In the genomic region with DNA sequence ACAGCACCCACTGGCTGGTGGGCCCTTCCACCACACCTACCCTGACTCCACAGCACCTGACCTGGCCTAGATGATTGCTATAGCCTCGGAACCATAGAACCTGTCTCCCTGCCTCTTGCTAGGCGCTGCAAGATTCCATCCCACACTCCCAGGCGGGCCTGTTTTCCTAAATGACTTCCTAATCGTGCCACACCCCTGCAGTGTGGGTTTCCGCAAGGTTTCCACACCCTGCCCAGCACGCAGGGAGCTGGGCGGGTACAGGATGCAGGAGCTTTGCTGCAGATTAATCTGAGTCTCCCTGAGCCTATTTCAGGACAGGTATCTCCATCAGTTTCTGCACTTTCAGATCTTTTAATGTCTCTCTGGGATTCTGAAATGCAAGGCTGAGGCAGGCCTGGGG, we compare ENCODE assay signal across 23 cellular contexts.
A peak's percentile ranks its signal among the peaks of the same experiment; 100 is the strongest.
DNase-seq lines count a peak whose midpoint lies in the region; ATAC-seq, FAIRE-seq and TF ChIP-seq lines count a peak whose summit lies in the region.
"Had no signal": no experiment of that assay in that cellular context is flagged by ENCODE, and none has a peak within 500 bp of the region (broad histone marks: within the 10 kb centered on the region; RNA-seq: fewer than 3 reads in every experiment).

No MANE protein-coding gene starts in this region.

- POLR2A ChIA-PET in naive thymus-derived CD4-positive, alpha-beta T cell (lab: Charles Lee): no interaction called here

- H4K20me1 ChIP-seq in keratinocyte (ENCODE audit: control insufficient read depth, extremely low read depth, insufficient read depth, low read length): no peaks in the 10 kb centered on the region
- no peaks in the 10 kb centered on the region for H4K20me1 ChIP-seq in GM23248 (ENCODE audit: insufficient read depth)

- no peak overlapping the region for H3K4me3 Mint-ChIP-seq in central memory CD8-positive, alpha-beta T cell
- no peak overlapping the region for H3K4me3 Mint-ChIP-seq in naive thymus-derived CD4-positive, alpha-beta T cell
- H3K4me3 Mint-ChIP-seq: activated CD8-positive, alpha-beta T cell treated with anti-CD3 and anti-CD28 coated beads, Interleukin-2, amount 10 ng/mL, durations not matched to agents 7 days and 5 days; activated naive CD8-positive, alpha-beta T cell treated with anti-CD3 and anti-CD28 coated beads, Interleukin-2, amount 10 ng/mL, durations not matched to agents 7 days and 5 days; effector memory CD8-positive, alpha-beta T cell had no signal

- peak overlapping the region in 7 of 12 donors; percentile 10 to 52 (median 34) for H3K27ac ChIP-seq in heart left ventricle
- peak overlapping the region; percentile 70 for H3K27ac ChIP-seq in keratinocyte (ENCODE audit: control insufficient read depth, insufficient read depth, low read length)
- H3K27ac ChIP-seq in transverse colon: peak overlapping the region in 1 of 4 donors; percentile 11
- no peak overlapping the region for H3K27ac ChIP-seq in GM23248
- H3K27ac ChIP-seq in naive thymus-derived CD4-positive, alpha-beta T cell (ENCODE audit: low read depth, low read length): no peak overlapping the region
- H3K27ac ChIP-seq: C4-2B, VCaP had no signal

- dilution Hi-C loops in keratinocyte (cut with MboI; ENCODE audit: extremely low pct_ligation_motif_present, low sequenced_read_pairs): no loop called here

- H3K9me3 Mint-ChIP-seq in central memory CD8-positive, alpha-beta T cell: no peaks in the 10 kb centered on the region
- no peaks in the 10 kb centered on the region for H3K9me3 Mint-ChIP-seq in naive thymus-derived CD4-positive, alpha-beta T cell
- H3K9me3 Mint-ChIP-seq: activated naive CD8-positive, alpha-beta T cell treated with anti-CD3 and anti-CD28 coated beads, Interleukin-2, amount 10 ng/mL, durations not matched to agents 7 days and 5 days; effector memory CD8-positive, alpha-beta T cell had no signal

- no peak for TF ChIP-seq CTCF in heart left ventricle (IDR thresholded peaks at IDR 0.05)
- no peak for TF ChIP-seq CTCF in keratinocyte (optimal IDR thresholded peaks at IDR 0.05 in 1 of 3, IDR thresholded peaks at IDR 0.05 in 1 of 3, conservative IDR thresholded peaks at IDR 0.05 in 1 of 3; ENCODE audit: extremely low read depth in 1 of 3, insufficient read depth in 2 of 3, low read length in 3 of 3)
- no peak for TF ChIP-seq CTCF in transverse colon (IDR thresholded peaks at IDR 0.05)

- in situ Hi-C loops in transverse colon (cut with MboI; ENCODE audit: low pct_ligation_motif_present in 1 of 4, low pct_unique_long_range_greater_than_20kb in 1 of 4, low sequenced_read_pairs in 3 of 4) (no loop called here), GM23248 (cut with MboI) (no loop called here)

- peaks cover 2% of the 10 kb centered on the region for H3K9me1 ChIP-seq in keratinocyte (ENCODE audit: control insufficient read depth, extremely low read depth, insufficient read depth, low read length)

- H3K4me2 ChIP-seq in keratinocyte (ENCODE audit: control insufficient read depth, extremely low read depth, insufficient read depth, low read depth, low read length): peak overlapping the region; percentile 71
- H3K4me2 ChIP-seq in GM23248 (ENCODE audit: unreplicated experiment): no peak overlapping the region

- H3K4me1 ChIP-seq in heart left ventricle: peaks cover 0 to 65% (median 35%) of the 10 kb centered on the region in 12 donors
- peaks cover 55% of the 10 kb centered on the region for H3K4me1 ChIP-seq in keratinocyte (ENCODE audit: control insufficient read depth, extremely low read depth, insufficient read depth, low read length)
- peaks cover 0 to 14% (median 10%) of the 10 kb centered on the region in 4 donors for H3K4me1 ChIP-seq in transverse colon
- peaks cover 24% of the 10 kb centered on the region for H3K4me1 ChIP-seq in GM23248 (ENCODE audit: insufficient read depth)
- no peaks in the 10 kb centered on the region for H3K4me1 ChIP-seq in naive thymus-derived CD4-positive, alpha-beta T cell (ENCODE audit: control insufficient read depth in 2 of 2, insufficient read depth in 2 of 2, low read length in 2 of 2)

- H3K79me2 ChIP-seq in keratinocyte (ENCODE audit: control insufficient read depth, insufficient read depth, low read length): peaks cover 70% of the 10 kb centered on the region
- peaks cover 70% of the 10 kb centered on the region for H3K79me2 ChIP-seq in GM23248 (ENCODE audit: insufficient read depth)

- peaks cover 33% of the 10 kb centered on the region for H3K4me1 Mint-ChIP-seq in central memory CD8-positive, alpha-beta T cell
- H3K4me1 Mint-ChIP-seq in naive thymus-derived CD4-positive, alpha-beta T cell: peaks cover 0 to 28% (median 10%) of the 10 kb centered on the region in 7 donors

- H3K9ac ChIP-seq in keratinocyte (ENCODE audit: control insufficient read depth, extremely low read depth, insufficient read depth, low read length) (peak overlapping the region; percentile 47), GM23248 (no peak overlapping the region)

- H3K36me3 ChIP-seq in heart left ventricle (peaks cover 0 to 4% (median 0%) of the 10 kb centered on the region in 9 donors), keratinocyte (ENCODE audit: control insufficient read depth in 2 of 2, extremely low read depth in 1 of 2, insufficient read depth in 2 of 2, low read length in 2 of 2) (peaks cover 7 to 8% of the 10 kb centered on the region in 2 experiments), transverse colon (no peaks in the 10 kb centered on the region), GM23248 (ENCODE audit: low read depth) (no peaks in the 10 kb centered on the region)
- no peaks in the 10 kb centered on the region for H3K36me3 ChIP-seq in naive thymus-derived CD4-positive, alpha-beta T cell (ENCODE audit: control insufficient read depth in 2 of 3, insufficient read depth in 3 of 3, low read length in 3 of 3)
- H3K36me3 ChIP-seq: upper lobe of right lung had no signal

- H3K4me3 ChIP-seq in heart left ventricle (no peak overlapping the region), keratinocyte (ENCODE audit: control insufficient read depth in 2 of 3, extremely low read depth in 1 of 3, insufficient read depth in 2 of 3, low read depth in 1 of 3, low read length in 3 of 3) (peak overlapping the region in 1 of 3 experiments; percentile 22), transverse colon (no peak overlapping the region), GM23248 (no peak overlapping the region)
- no peak overlapping the region for H3K4me3 ChIP-seq in naive thymus-derived CD4-positive, alpha-beta T cell (ENCODE audit: low read length)
- H3K4me3 ChIP-seq: left lung, skin epidermis, upper lobe of right lung had no signal

- peak in 3 of 4 donors; percentile 47 to 64 (median 58) for ATAC-seq in heart left ventricle
- ATAC-seq in central memory CD8-positive, alpha-beta T cell (replicated peaks; ENCODE audit: extremely low read depth, poor library complexity, severe bottlenecking): no peak
- no peak for ATAC-seq in SK-N-SH treated with all-trans-retinoic acid at 6 μM for 48 hours
- ATAC-seq in naive thymus-derived CD4-positive, alpha-beta T cell: no peak
- ATAC-seq: activated CD8-positive, alpha-beta T cell treated with anti-CD3 and anti-CD28 coated beads, Interleukin-2, amount 10 ng/mL, durations not matched to agents 7 days and 5 days; effector memory CD8-positive, alpha-beta T cell; left lung; upper lobe of right lung had no signal

- peaks cover 12% of the 10 kb centered on the region for H3F3A ChIP-seq in GM23248 (ENCODE audit: insufficient read depth)

- DNase-seq in heart left ventricle (peak in 2 of 5 donors; percentile 51 to 56), cardiac septum (ENCODE audit: low spot score) (no peak), keratinocyte (ENCODE audit: low read depth, low spot score) (no peak), transverse colon (peak; percentile 41), GM23248 (no peak)
- no peak for DNase-seq in central memory CD8-positive, alpha-beta T cell (ENCODE audit: low spot score in 2 of 2)
- no peak for DNase-seq in naive thymus-derived CD4-positive, alpha-beta T cell
- DNase-seq: activated CD8-positive, alpha-beta T cell treated with anti-CD3 and anti-CD28 coated beads, Interleukin-2, amount 10 ng/mL, durations not matched to agents 7 days and 5 days; activated naive CD8-positive, alpha-beta T cell treated with anti-CD3 and anti-CD28 coated beads, Interleukin-2, amount 10 ng/mL, durations not matched to agents 7 days and 5 days; activated T-cell treated with anti-CD3 and anti-CD28 coated beads, Interleukin-2, amount 50 U/mL, for 48 hours; central memory CD4-positive, alpha-beta T cell; DMS53; effector memory CD8-positive, alpha-beta T cell; foreskin fibroblast; left lung; NCI-H1417 treated with DMSO at 0.1 percent for 48 hours; NCI-H2227 treated with DMSO at 0.1 percent for 48 hours; NK-92 treated with Interleukin-12 subunit alpha and Interleukin-12 subunit beta, amount 100 ng/mL, for 24 hours; upper lobe of right lung had no signal

- H3K36me3 Mint-ChIP-seq in central memory CD8-positive, alpha-beta T cell (ENCODE audit: insufficient read depth): no peaks in the 10 kb centered on the region
- no peaks in the 10 kb centered on the region for H3K36me3 Mint-ChIP-seq in naive thymus-derived CD4-positive, alpha-beta T cell
- H3K36me3 Mint-ChIP-seq: activated naive CD8-positive, alpha-beta T cell treated with anti-CD3 and anti-CD28 coated beads, Interleukin-2, amount 10 ng/mL, durations not matched to agents 7 days and 5 days had no signal

- H3K9me3 ChIP-seq in heart left ventricle (no peaks in the 10 kb centered on the region), keratinocyte (ENCODE audit: control insufficient read depth, low read depth, low read length) (no peaks in the 10 kb centered on the region), transverse colon (no peaks in the 10 kb centered on the region), GM23248 (ENCODE audit: low read depth) (no peaks in the 10 kb centered on the region)
- no peaks in the 10 kb centered on the region for H3K9me3 ChIP-seq in naive thymus-derived CD4-positive, alpha-beta T cell (ENCODE audit: control insufficient read depth in 2 of 3, low read length in 3 of 3)
- H3K9me3 ChIP-seq: left lung, upper lobe of right lung had no signal

- H3K27me3 ChIP-seq in heart left ventricle (no peaks in the 10 kb centered on the region), keratinocyte (ENCODE audit: control insufficient read depth, extremely low read depth, insufficient read depth, low read length) (no peaks in the 10 kb centered on the region), transverse colon (no peaks in the 10 kb centered on the region), GM23248 (replicated peaks; ENCODE audit: insufficient read depth) (no peaks in the 10 kb centered on the region)
- no peaks in the 10 kb centered on the region for H3K27me3 ChIP-seq in naive thymus-derived CD4-positive, alpha-beta T cell (ENCODE audit: control insufficient read depth in 2 of 2, insufficient read depth in 2 of 2, low read length in 2 of 2)
- H3K27me3 ChIP-seq: left lung, upper lobe of right lung had no signal

- H2AFZ ChIP-seq in keratinocyte (ENCODE audit: control insufficient read depth, low read length) (no peak overlapping the region), GM23248 (no peak overlapping the region)

- TF ChIP-seq EP300 in transverse colon (IDR thresholded peaks at IDR 0.05; ENCODE audit: low read depth): no peak

- intact Hi-C loops in heart left ventricle (cut with DNase I): loop anchor here in 4 of 10 donors (5.0 kb wide), 4 partner anchors 39 to 156 kb away; no protein-coding TSS in a partner anchor
- intact Hi-C loops in cardiac septum (cut with DNase I): loop anchor here (5.0 kb wide), 1 partner anchor 84 kb away; no protein-coding TSS in a partner anchor
- intact Hi-C loops in transverse colon (cut with DNase I; ENCODE audit: low total_unique reads): no loop called here
- intact Hi-C loops in naive thymus-derived CD4-positive, alpha-beta T cell (cut with micrococcal nuclease): no loop called here

- FAIRE-seq in keratinocyte (lab: Jason Lieb, UNC): peak; percentile 43

- no peaks in the 10 kb centered on the region for H3K27me3 Mint-ChIP-seq in central memory CD8-positive, alpha-beta T cell
- H3K27me3 Mint-ChIP-seq in naive thymus-derived CD4-positive, alpha-beta T cell: no peaks in the 10 kb centered on the region
- H3K27me3 Mint-ChIP-seq: activated naive CD8-positive, alpha-beta T cell treated with anti-CD3 and anti-CD28 coated beads, Interleukin-2, amount 10 ng/mL, durations not matched to agents 7 days and 5 days; effector memory CD8-positive, alpha-beta T cell had no signal

- TF ChIP-seq POLR2A in heart left ventricle (IDR thresholded peaks at IDR 0.05) (no peak), transverse colon (IDR thresholded peaks at IDR 0.05) (no peak)

- H3K9me2 ChIP-seq in GM23248 (ENCODE audit: insufficient read depth): no peaks in the 10 kb centered on the region

- WGBS in heart left ventricle, 4 donors: 59 to 77% (median 74%) methylated on average over 7 of the region's 7 CpGs
- 44% methylated on average over 7 of the region's 7 CpGs; no CpG with 5 or more reads in 1 of the 2 donors for WGBS in transverse colon (ENCODE audit: low coverage in 1 of 2), 2 donors
- WGBS in GM23248 (ENCODE audit: low coverage in 1 of 2, low lambda C conversion rate in 2 of 2, missing lambda C conversion rate in 2 of 2), 2 experiments: 87% methylated on average over 7 of the region's 7 CpGs

- H3K27ac Mint-ChIP-seq in central memory CD8-positive, alpha-beta T cell (ENCODE audit: low read depth): peak overlapping the region; percentile 0
- H3K27ac Mint-ChIP-seq in naive thymus-derived CD4-positive, alpha-beta T cell: no peak overlapping the region
- H3K27ac Mint-ChIP-seq: activated CD8-positive, alpha-beta T cell treated with anti-CD3 and anti-CD28 coated beads, Interleukin-2, amount 10 ng/mL, durations not matched to agents 7 days and 5 days; activated naive CD8-positive, alpha-beta T cell treated with anti-CD3 and anti-CD28 coated beads, Interleukin-2, amount 10 ng/mL, durations not matched to agents 7 days and 5 days; effector memory CD8-positive, alpha-beta T cell had no signal

- CTCF ChIA-PET in naive thymus-derived CD4-positive, alpha-beta T cell (lab: Charles Lee): no interaction called here

Comparison
In these comparisons a context has a peak if more than half of its experiments do, and no peak if none do; other contexts are left out.
1. ATAC-seq: peak in heart left ventricle (3 of 4); none in central memory CD8-positive, alpha-beta T cell (single experiment), SK-N-SH treated with all-trans-retinoic acid at 6 μM for 48 hours (single experiment) and naive thymus-derived CD4-positive, alpha-beta T cell (single experiment).
2. H3K27ac ChIP-seq: peak in heart left ventricle (7 of 12) and keratinocyte (single experiment); none in GM23248 (single experiment) and naive thymus-derived CD4-positive, alpha-beta T cell (single experiment).